In genomic region chr1:101123904-101124303, GRCh38 we compare ENCODE assay signal across 6 cellular contexts.
DNase-seq lines count a peak whose midpoint lies in the region; ATAC-seq and TF ChIP-seq lines count a peak whose summit lies in the region.
"Not testable (repeated sequence)": the region's sequence is repeated elsewhere in the genome, so short reads cannot be mapped to it uniquely, and the experiment has no call there.

No MANE protein-coding gene starts in this region.

- H3K36me3 Mint-ChIP-seq in CD4-positive, alpha-beta T cell (ENCODE audit: low read depth); activated naive CD8-positive, alpha-beta T cell: not testable (repeated sequence)
- H3K36me3 Mint-ChIP-seq in T-helper 2 cell treated with Interferon-gamma antibody and Interleukin-4, amounts not matched to agents 5 μg/mL and 100 μg/mL, for 36 hours (ENCODE audit: low read depth): peaks cover 24% of the 10 kb centered on the region
- H3K36me3 Mint-ChIP-seq in activated naive CD4-positive, alpha-beta T cell treated with anti-CD3 and anti-CD28 coated beads, Interleukin-2, amount 10 ng/mL, durations not matched to agents 7 days and 5 days: peaks cover 24% of the 10 kb centered on the region
- peaks cover 0 to 25% (median 0%) of the 10 kb centered on the region in 5 donors for H3K36me3 Mint-ChIP-seq in naive thymus-derived CD4-positive, alpha-beta T cell

- CTCF ChIA-PET in CD4-positive, alpha-beta T cell (lab: Charles Lee): interaction anchor here (1.3 kb wide), 1 partner anchor 203 kb away, joined by 4 read pairs; no protein-coding TSS in a partner anchor
- CTCF ChIA-PET in activated naive CD4-positive, alpha-beta T cell treated with anti-CD3 and anti-CD28 coated beads, Interleukin-2, amount 10 ng/mL, durations not matched to agents 7 days and 5 days (lab: Charles Lee): not testable (repeated sequence)
- CTCF ChIA-PET in naive thymus-derived CD4-positive, alpha-beta T cell (lab: Charles Lee): interaction anchor here (0.7 to 1.0 kb wide), 3 partner anchors 11 to 117 kb away, joined by 3 read pairs; no protein-coding TSS in a partner anchor

- TF ChIP-seq CTCF in CD4-positive, alpha-beta T cell (IDR thresholded peaks at IDR 0.05): not testable (repeated sequence)

- H3K4me3 ChIP-seq in naive thymus-derived CD4-positive, alpha-beta T cell (ENCODE audit: low read length): not testable (repeated sequence)

- ATAC-seq in CD4-positive, alpha-beta T cell (ENCODE audit: poor library complexity); naive thymus-derived CD4-positive, alpha-beta T cell: not testable (repeated sequence)

- POLR2A ChIA-PET in CD4-positive, alpha-beta T cell (lab: Charles Lee): interaction anchor here (2.0 kb wide), 1 partner anchor 114 kb away, joined by 9 read pairs; no protein-coding TSS in a partner anchor
- POLR2A ChIA-PET in naive thymus-derived CD4-positive, alpha-beta T cell (lab: Charles Lee): interaction anchor here (0.9 to 8.5 kb wide), 6 partner anchors 9 to 185 kb away, joined by 3 to 88 read pairs (median 4); partner anchors contain the start of gene S1PR1

- peak overlapping the region; percentile 42 for H3K27ac Mint-ChIP-seq in CD4-positive, alpha-beta T cell
- H3K27ac Mint-ChIP-seq in T-helper 2 cell treated with Interferon-gamma antibody and Interleukin-4, amounts not matched to agents 5 μg/mL and 100 μg/mL, for 36 hours: peak overlapping the region; percentile 50
- H3K27ac Mint-ChIP-seq in activated naive CD4-positive, alpha-beta T cell treated with anti-CD3 and anti-CD28 coated beads, Interleukin-2, amount 10 ng/mL, durations not matched to agents 7 days and 5 days: peak overlapping the region; percentile 11
- peak overlapping the region; percentile 83 for H3K27ac Mint-ChIP-seq in activated naive CD8-positive, alpha-beta T cell
- peak overlapping the region in 7 of 9 donors; percentile 5 to 93 (median 77) for H3K27ac Mint-ChIP-seq in naive thymus-derived CD4-positive, alpha-beta T cell

- DNase-seq in CD4-positive, alpha-beta T cell; T-helper 2 cell treated with Interferon-gamma antibody and Interleukin-4, amounts not matched to agents 5 μg/mL and 100 μg/mL, for 36 hours (ENCODE audit: low spot score); activated naive CD4-positive, alpha-beta T cell treated with anti-CD3 and anti-CD28 coated beads, Interleukin-2, amount 10 ng/mL, durations not matched to agents 7 days and 5 days; naive thymus-derived CD4-positive, alpha-beta T cell: not testable (repeated sequence)

- peaks cover 39 to 45% of the 10 kb centered on the region in 2 donors for H3K4me1 ChIP-seq in naive thymus-derived CD4-positive, alpha-beta T cell (ENCODE audit: control insufficient read depth in 2 of 2, insufficient read depth in 2 of 2, low read length in 2 of 2)

- intact Hi-C loops in CD4-positive, alpha-beta T cell (cut with DNase I, micrococcal nuclease): not testable (repeated sequence)
- intact Hi-C loops in naive thymus-derived CD4-positive, alpha-beta T cell (cut with micrococcal nuclease): loop anchor here in 1 of 2 donors (2.0 to 10.0 kb wide), 2 partner anchors 41 to 99 kb away; partner anchors contain the start of gene DPH5

- peaks cover 76% of the 10 kb centered on the region for H3K4me1 Mint-ChIP-seq in CD4-positive, alpha-beta T cell (ENCODE audit: low read depth)
- H3K4me1 Mint-ChIP-seq in T-helper 2 cell treated with Interferon-gamma antibody and Interleukin-4, amounts not matched to agents 5 μg/mL and 100 μg/mL, for 36 hours (ENCODE audit: low read depth): peaks cover 69% of the 10 kb centered on the region
- peaks cover 84% of the 10 kb centered on the region for H3K4me1 Mint-ChIP-seq in activated naive CD4-positive, alpha-beta T cell treated with anti-CD3 and anti-CD28 coated beads, Interleukin-2, amount 10 ng/mL, durations not matched to agents 7 days and 5 days
- H3K4me1 Mint-ChIP-seq in activated naive CD8-positive, alpha-beta T cell (ENCODE audit: low read depth): peaks cover 77% of the 10 kb centered on the region
- peaks cover 36 to 86% (median 72%) of the 10 kb centered on the region in 7 donors for H3K4me1 Mint-ChIP-seq in naive thymus-derived CD4-positive, alpha-beta T cell

- H3K9me3 Mint-ChIP-seq in CD4-positive, alpha-beta T cell; T-helper 2 cell treated with Interferon-gamma antibody and Interleukin-4, amounts not matched to agents 5 μg/mL and 100 μg/mL, for 36 hours; activated naive CD8-positive, alpha-beta T cell (ENCODE audit: low read depth); naive thymus-derived CD4-positive, alpha-beta T cell: not testable (repeated sequence)
- H3K9me3 Mint-ChIP-seq in activated naive CD4-positive, alpha-beta T cell treated with anti-CD3 and anti-CD28 coated beads, Interleukin-2, amount 10 ng/mL, durations not matched to agents 7 days and 5 days: peaks cover 12% of the 10 kb centered on the region

- H3K4me3 Mint-ChIP-seq in CD4-positive, alpha-beta T cell; activated naive CD4-positive, alpha-beta T cell treated with anti-CD3 and anti-CD28 coated beads, Interleukin-2, amount 10 ng/mL, durations not matched to agents 7 days and 5 days; activated naive CD8-positive, alpha-beta T cell; naive thymus-derived CD4-positive, alpha-beta T cell: not testable (repeated sequence)
- H3K4me3 Mint-ChIP-seq in T-helper 2 cell treated with Interferon-gamma antibody and Interleukin-4, amounts not matched to agents 5 μg/mL and 100 μg/mL, for 36 hours: peak overlapping the region; percentile 11

- not testable (repeated sequence) for H3K27me3 Mint-ChIP-seq in CD4-positive, alpha-beta T cell; T-helper 2 cell treated with Interferon-gamma antibody and Interleukin-4, amounts not matched to agents 5 μg/mL and 100 μg/mL, for 36 hours (ENCODE audit: low read depth); activated naive CD4-positive, alpha-beta T cell treated with anti-CD3 and anti-CD28 coated beads, Interleukin-2, amount 10 ng/mL, durations not matched to agents 7 days and 5 days; activated naive CD8-positive, alpha-beta T cell; naive thymus-derived CD4-positive, alpha-beta T cell

- not testable (repeated sequence) for H3K9me3 ChIP-seq in CD4-positive, alpha-beta T cell (ENCODE audit: control insufficient read depth, low read length); KOPT-K1 (ENCODE audit: insufficient read depth, low read length, poor library complexity, severe bottlenecking); naive thymus-derived CD4-positive, alpha-beta T cell (ENCODE audit: control insufficient read depth in 2 of 3, low read length in 3 of 3)

- H3K36me3 ChIP-seq in KOPT-K1 (ENCODE audit: insufficient read depth, low read length); naive thymus-derived CD4-positive, alpha-beta T cell (ENCODE audit: control insufficient read depth in 2 of 3, insufficient read depth in 3 of 3, low read length in 3 of 3): not testable (repeated sequence)

- H3K27me3 ChIP-seq in CD4-positive, alpha-beta T cell (ENCODE audit: control insufficient read depth, insufficient read depth, low read length); naive thymus-derived CD4-positive, alpha-beta T cell (ENCODE audit: control insufficient read depth in 2 of 2, insufficient read depth in 2 of 2, low read length in 2 of 2): not testable (repeated sequence)

- H3K27ac ChIP-seq in CD4-positive, alpha-beta T cell (ENCODE audit: low read depth, low read length); naive thymus-derived CD4-positive, alpha-beta T cell (ENCODE audit: low read depth, low read length): not testable (repeated sequence)
- H3K27ac ChIP-seq in KOPT-K1 (ENCODE audit: low read depth, low read length, poor library complexity, severe bottlenecking): peak overlapping the region; percentile 96

Comparison
In these comparisons a context has a peak if more than half of its experiments do, and no peak if none do; other contexts are left out.
1. H3K27ac Mint-ChIP-seq: peak in every context shown above with its lines; median percentile 83 in activated naive CD8-positive, alpha-beta T cell; 77 in naive thymus-derived CD4-positive, alpha-beta T cell; 50 in T-helper 2 cell treated with Interferon-gamma antibody and Interleukin-4, amounts not matched to agents 5 μg/mL and 100 μg/mL, for 36 hours; 42 in CD4-positive, alpha-beta T cell; 11 in activated naive CD4-positive, alpha-beta T cell treated with anti-CD3 and anti-CD28 coated beads, Interleukin-2, amount 10 ng/mL, durations not matched to agents 7 days and 5 days.